Comparison of ENCODE assay signal across 1 cellular context in the genomic region with DNA sequence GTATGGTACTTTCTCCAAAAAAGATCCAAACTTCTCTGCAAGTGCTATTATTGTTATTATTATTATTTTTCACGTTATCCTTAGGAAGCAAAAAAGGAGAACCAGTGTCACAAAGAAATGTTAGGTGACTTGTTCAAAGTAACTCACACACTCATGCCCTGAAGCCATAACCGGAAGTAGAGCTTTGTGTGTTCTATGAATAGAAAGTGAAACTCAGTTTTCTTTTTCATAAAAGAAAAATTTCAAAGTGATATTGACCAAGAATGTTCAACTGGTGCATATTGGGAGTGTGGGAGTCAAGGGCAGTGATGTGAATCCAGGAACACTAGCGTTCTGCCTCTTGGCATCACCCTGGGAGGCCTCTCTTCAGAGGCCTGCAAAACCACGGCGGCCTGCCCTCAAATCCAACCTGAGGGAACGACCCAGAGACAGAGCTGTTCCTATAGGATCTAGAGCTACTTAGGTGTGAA.
TF ChIP-seq lines count a peak whose summit lies in the region.

No MANE protein-coding gene starts in this region.

TF ChIP-seq in K562, 482 proteins besides CTCF, POLR2A, EP300 and RAD21 (continued from another document and continues in another):
- TF ChIP-seq, protein P1, sequence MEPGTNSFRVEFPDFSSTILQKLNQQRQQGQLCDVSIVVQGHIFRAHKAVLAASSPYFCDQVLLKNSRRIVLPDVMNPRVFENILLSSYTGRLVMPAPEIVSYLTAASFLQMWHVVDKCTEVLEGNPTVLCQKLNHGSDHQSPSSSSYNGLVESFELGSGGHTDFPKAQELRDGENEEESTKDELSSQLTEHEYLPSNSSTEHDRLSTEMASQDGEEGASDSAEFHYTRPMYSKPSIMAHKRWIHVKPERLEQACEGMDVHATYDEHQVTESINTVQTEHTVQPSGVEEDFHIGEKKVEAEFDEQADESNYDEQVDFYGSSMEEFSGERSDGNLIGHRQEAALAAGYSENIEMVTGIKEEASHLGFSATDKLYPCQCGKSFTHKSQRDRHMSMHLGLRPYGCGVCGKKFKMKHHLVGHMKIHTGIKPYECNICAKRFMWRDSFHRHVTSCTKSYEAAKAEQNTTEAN (CRISPR knock-in tag; IDR thresholded peaks at IDR 0.05), result no peak
- TF ChIP-seq BRD4 (IDR thresholded peaks at IDR 0.05) (peak; percentile 88; the same call in 1 of the 2 replicates), NCOA6 (IDR thresholded peaks at IDR 0.05) (no peak), SUPT5H (IDR thresholded peaks at IDR 0.05) (no peak), SMAD4 (CRISPR knock-in tag; conservative IDR thresholded peaks at IDR 0.05) (peak; percentile 59), HMG20A (CRISPR knock-in tag; conservative IDR thresholded peaks at IDR 0.05) (no peak), ZNF444 (CRISPR knock-in tag; IDR thresholded peaks at IDR 0.05) (0 out of 2 replicates have a peak, but pooled peaks have one; percentile 30), ADNP (tag; IDR thresholded peaks at IDR 0.05) (no peak), POLR2H (tag; IDR thresholded peaks at IDR 0.05; ENCODE audit: low read depth) (0 out of 2 replicates have a peak, but pooled peaks have one; percentile 56), PRPF4 (IDR thresholded peaks at IDR 0.05; ENCODE audit: insufficient read depth, low read depth, low read length, poor library complexity, severe bottlenecking) (no peak), ZNF445 (CRISPR knock-in tag; IDR thresholded peaks at IDR 0.05; ENCODE audit: low read depth) (no peak), CBX1 (IDR thresholded peaks at IDR 0.05; ENCODE audit: low read depth) (no peak), XRCC5 (IDR thresholded peaks at IDR 0.05; ENCODE audit: low read depth, low read length) (no peak), KAT8 (IDR thresholded peaks at IDR 0.05; ENCODE audit: low read depth) (no peak), ZNF668 (CRISPR knock-in tag; IDR thresholded peaks at IDR 0.05) (no peak), RBM34 (IDR thresholded peaks at IDR 0.05; ENCODE audit: borderline replicate concordance, insufficient read depth, low read length) (no peak), GABPA (tag; conservative IDR thresholded peaks at IDR 0.05; ENCODE audit: low read depth) (peak; percentile 83), NR2C1 (IDR thresholded peaks at IDR 0.05) (no peak), NR2C1 (tag; IDR thresholded peaks at IDR 0.05) (peak; percentile 58), JUND (IDR thresholded peaks at IDR 0.05; ENCODE audit: borderline replicate concordance, low read depth, low read length) (no peak), JUND (tag; IDR thresholded peaks at IDR 0.05; ENCODE audit: borderline replicate concordance, low read depth, low read length) (no peak), NFXL1 (CRISPR knock-in tag; IDR thresholded peaks at IDR 0.05) (0 out of 2 replicates have a peak, but pooled peaks have one; percentile 57), MTF1 (CRISPR knock-in tag; IDR thresholded peaks at IDR 0.05; ENCODE audit: borderline replicate concordance) (no peak), ZNF75A (CRISPR knock-in tag; IDR thresholded peaks at IDR 0.05) (no peak), SRSF1 (IDR thresholded peaks at IDR 0.05; ENCODE audit: low read depth, low read length) (no peak), ZNF316 (IDR thresholded peaks at IDR 0.05) (no peak), NCOA2 (IDR thresholded peaks at IDR 0.05; ENCODE audit: partially characterized antibody in 2 of 2) (no peak), KLF10 (CRISPR knock-in tag; IDR thresholded peaks at IDR 0.05) (no peak), ZZZ3 (IDR thresholded peaks at IDR 0.05) (no peak), HLTF (IDR thresholded peaks at IDR 0.05) (no peak), DMBX1 (CRISPR knock-in tag; IDR thresholded peaks at IDR 0.05; ENCODE audit: borderline replicate concordance) (peak; percentile 92), NR1H2 (CRISPR knock-in tag; IDR thresholded peaks at IDR 0.05) (no peak), EGR1 (conservative IDR thresholded peaks at IDR 0.05) (no peak), NR2F6 (CRISPR knock-in tag; IDR thresholded peaks at IDR 0.05) (no peak), BHLHE40 (IDR thresholded peaks at IDR 0.05; ENCODE audit: low read length) (no peak), RBM39 (optimal IDR thresholded peaks at IDR 0.05; ENCODE audit: low read depth, low read length) (no peak), ZNF311 (CRISPR knock-in tag; IDR thresholded peaks at IDR 0.05) (peak; percentile 91), BRD9 (IDR thresholded peaks at IDR 0.05; ENCODE audit: low read depth, partially characterized antibody) (no peak), NFIC (IDR thresholded peaks at IDR 0.05) (no peak), SIN3A (IDR thresholded peaks at IDR 0.05; ENCODE audit: borderline replicate concordance in 2 of 2, control insufficient read depth in 1 of 2, low read depth in 2 of 2, low read length in 2 of 2) (no peak), ZNF140 (CRISPR knock-in tag; IDR thresholded peaks at IDR 0.05) (no peak), ZNF165 (CRISPR knock-in tag; IDR thresholded peaks at IDR 0.05; ENCODE audit: borderline replicate concordance) (peak; percentile 68; the same call in 1 of the 2 replicates), SRF (CRISPR knock-in tag; IDR thresholded peaks at IDR 0.05) (no peak)
- TF ChIP-seq, protein P2, sequence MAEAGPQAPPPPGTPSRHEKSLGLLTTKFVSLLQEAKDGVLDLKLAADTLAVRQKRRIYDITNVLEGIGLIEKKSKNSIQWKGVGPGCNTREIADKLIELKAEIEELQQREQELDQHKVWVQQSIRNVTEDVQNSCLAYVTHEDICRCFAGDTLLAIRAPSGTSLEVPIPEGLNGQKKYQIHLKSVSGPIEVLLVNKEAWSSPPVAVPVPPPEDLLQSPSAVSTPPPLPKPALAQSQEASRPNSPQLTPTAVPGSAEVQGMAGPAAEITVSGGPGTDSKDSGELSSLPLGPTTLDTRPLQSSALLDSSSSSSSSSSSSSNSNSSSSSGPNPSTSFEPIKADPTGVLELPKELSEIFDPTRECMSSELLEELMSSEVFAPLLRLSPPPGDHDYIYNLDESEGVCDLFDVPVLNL (CRISPR knock-in tag; IDR thresholded peaks at IDR 0.05; ENCODE audit: low read depth), result no peak
- TF ChIP-seq, protein P3, sequence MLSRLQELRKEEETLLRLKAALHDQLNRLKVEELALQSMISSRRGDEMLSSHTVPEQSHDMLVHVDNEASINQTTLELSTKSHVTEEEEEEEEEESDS (CRISPR knock-in tag; IDR thresholded peaks at IDR 0.05), result no peak
- TF ChIP-seq, protein P4, sequence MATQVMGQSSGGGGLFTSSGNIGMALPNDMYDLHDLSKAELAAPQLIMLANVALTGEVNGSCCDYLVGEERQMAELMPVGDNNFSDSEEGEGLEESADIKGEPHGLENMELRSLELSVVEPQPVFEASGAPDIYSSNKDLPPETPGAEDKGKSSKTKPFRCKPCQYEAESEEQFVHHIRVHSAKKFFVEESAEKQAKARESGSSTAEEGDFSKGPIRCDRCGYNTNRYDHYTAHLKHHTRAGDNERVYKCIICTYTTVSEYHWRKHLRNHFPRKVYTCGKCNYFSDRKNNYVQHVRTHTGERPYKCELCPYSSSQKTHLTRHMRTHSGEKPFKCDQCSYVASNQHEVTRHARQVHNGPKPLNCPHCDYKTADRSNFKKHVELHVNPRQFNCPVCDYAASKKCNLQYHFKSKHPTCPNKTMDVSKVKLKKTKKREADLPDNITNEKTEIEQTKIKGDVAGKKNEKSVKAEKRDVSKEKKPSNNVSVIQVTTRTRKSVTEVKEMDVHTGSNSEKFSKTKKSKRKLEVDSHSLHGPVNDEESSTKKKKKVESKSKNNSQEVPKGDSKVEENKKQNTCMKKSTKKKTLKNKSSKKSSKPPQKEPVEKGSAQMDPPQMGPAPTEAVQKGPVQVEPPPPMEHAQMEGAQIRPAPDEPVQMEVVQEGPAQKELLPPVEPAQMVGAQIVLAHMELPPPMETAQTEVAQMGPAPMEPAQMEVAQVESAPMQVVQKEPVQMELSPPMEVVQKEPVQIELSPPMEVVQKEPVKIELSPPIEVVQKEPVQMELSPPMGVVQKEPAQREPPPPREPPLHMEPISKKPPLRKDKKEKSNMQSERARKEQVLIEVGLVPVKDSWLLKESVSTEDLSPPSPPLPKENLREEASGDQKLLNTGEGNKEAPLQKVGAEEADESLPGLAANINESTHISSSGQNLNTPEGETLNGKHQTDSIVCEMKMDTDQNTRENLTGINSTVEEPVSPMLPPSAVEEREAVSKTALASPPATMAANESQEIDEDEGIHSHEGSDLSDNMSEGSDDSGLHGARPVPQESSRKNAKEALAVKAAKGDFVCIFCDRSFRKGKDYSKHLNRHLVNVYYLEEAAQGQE (CRISPR knock-in tag; IDR thresholded peaks at IDR 0.05; ENCODE audit: low read depth), result no peak
- TF ChIP-seq, protein P5, sequence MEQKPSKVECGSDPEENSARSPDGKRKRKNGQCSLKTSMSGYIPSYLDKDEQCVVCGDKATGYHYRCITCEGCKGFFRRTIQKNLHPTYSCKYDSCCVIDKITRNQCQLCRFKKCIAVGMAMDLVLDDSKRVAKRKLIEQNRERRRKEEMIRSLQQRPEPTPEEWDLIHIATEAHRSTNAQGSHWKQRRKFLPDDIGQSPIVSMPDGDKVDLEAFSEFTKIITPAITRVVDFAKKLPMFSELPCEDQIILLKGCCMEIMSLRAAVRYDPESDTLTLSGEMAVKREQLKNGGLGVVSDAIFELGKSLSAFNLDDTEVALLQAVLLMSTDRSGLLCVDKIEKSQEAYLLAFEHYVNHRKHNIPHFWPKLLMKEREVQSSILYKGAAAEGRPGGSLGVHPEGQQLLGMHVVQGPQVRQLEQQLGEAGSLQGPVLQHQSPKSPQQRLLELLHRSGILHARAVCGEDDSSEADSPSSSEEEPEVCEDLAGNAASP (IDR thresholded peaks at IDR 0.05), result no peak
- TF ChIP-seq, protein P6, sequence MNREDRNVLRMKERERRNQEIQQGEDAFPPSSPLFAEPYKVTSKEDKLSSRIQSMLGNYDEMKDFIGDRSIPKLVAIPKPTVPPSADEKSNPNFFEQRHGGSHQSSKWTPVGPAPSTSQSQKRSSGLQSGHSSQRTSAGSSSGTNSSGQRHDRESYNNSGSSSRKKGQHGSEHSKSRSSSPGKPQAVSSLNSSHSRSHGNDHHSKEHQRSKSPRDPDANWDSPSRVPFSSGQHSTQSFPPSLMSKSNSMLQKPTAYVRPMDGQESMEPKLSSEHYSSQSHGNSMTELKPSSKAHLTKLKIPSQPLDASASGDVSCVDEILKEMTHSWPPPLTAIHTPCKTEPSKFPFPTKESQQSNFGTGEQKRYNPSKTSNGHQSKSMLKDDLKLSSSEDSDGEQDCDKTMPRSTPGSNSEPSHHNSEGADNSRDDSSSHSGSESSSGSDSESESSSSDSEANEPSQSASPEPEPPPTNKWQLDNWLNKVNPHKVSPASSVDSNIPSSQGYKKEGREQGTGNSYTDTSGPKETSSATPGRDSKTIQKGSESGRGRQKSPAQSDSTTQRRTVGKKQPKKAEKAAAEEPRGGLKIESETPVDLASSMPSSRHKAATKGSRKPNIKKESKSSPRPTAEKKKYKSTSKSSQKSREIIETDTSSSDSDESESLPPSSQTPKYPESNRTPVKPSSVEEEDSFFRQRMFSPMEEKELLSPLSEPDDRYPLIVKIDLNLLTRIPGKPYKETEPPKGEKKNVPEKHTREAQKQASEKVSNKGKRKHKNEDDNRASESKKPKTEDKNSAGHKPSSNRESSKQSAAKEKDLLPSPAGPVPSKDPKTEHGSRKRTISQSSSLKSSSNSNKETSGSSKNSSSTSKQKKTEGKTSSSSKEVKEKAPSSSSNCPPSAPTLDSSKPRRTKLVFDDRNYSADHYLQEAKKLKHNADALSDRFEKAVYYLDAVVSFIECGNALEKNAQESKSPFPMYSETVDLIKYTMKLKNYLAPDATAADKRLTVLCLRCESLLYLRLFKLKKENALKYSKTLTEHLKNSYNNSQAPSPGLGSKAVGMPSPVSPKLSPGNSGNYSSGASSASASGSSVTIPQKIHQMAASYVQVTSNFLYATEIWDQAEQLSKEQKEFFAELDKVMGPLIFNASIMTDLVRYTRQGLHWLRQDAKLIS (CRISPR knock-in tag; IDR thresholded peaks at IDR 0.05), result no peak
- TF ChIP-seq, protein P7, sequence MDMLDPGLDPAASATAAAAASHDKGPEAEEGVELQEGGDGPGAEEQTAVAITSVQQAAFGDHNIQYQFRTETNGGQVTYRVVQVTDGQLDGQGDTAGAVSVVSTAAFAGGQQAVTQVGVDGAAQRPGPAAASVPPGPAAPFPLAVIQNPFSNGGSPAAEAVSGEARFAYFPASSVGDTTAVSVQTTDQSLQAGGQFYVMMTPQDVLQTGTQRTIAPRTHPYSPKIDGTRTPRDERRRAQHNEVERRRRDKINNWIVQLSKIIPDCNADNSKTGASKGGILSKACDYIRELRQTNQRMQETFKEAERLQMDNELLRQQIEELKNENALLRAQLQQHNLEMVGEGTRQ (CRISPR knock-in tag; IDR thresholded peaks at IDR 0.05), result no peak
- TF ChIP-seq, protein P8, sequence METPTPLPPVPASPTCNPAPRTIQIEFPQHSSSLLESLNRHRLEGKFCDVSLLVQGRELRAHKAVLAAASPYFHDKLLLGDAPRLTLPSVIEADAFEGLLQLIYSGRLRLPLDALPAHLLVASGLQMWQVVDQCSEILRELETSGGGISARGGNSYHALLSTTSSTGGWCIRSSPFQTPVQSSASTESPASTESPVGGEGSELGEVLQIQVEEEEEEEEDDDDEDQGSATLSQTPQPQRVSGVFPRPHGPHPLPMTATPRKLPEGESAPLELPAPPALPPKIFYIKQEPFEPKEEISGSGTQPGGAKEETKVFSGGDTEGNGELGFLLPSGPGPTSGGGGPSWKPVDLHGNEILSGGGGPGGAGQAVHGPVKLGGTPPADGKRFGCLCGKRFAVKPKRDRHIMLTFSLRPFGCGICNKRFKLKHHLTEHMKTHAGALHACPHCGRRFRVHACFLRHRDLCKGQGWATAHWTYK (CRISPR knock-in tag; IDR thresholded peaks at IDR 0.05), result peak; percentile 79; the same call in 1 of the 2 replicates
- TF ChIP-seq, protein P9, sequence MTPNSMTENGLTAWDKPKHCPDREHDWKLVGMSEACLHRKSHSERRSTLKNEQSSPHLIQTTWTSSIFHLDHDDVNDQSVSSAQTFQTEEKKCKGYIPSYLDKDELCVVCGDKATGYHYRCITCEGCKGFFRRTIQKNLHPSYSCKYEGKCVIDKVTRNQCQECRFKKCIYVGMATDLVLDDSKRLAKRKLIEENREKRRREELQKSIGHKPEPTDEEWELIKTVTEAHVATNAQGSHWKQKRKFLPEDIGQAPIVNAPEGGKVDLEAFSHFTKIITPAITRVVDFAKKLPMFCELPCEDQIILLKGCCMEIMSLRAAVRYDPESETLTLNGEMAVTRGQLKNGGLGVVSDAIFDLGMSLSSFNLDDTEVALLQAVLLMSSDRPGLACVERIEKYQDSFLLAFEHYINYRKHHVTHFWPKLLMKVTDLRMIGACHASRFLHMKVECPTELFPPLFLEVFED (CRISPR knock-in tag; conservative IDR thresholded peaks at IDR 0.05), result 0 out of 2 replicates have a peak, but pooled peaks have one; percentile 56
- TF ChIP-seq, protein P10, sequence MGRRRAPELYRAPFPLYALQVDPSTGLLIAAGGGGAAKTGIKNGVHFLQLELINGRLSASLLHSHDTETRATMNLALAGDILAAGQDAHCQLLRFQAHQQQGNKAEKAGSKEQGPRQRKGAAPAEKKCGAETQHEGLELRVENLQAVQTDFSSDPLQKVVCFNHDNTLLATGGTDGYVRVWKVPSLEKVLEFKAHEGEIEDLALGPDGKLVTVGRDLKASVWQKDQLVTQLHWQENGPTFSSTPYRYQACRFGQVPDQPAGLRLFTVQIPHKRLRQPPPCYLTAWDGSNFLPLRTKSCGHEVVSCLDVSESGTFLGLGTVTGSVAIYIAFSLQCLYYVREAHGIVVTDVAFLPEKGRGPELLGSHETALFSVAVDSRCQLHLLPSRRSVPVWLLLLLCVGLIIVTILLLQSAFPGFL (CRISPR knock-in tag; IDR thresholded peaks at IDR 0.05), result no peak
